Comparison of ENCODE assay signal across 1 cellular context in the genomic region with DNA sequence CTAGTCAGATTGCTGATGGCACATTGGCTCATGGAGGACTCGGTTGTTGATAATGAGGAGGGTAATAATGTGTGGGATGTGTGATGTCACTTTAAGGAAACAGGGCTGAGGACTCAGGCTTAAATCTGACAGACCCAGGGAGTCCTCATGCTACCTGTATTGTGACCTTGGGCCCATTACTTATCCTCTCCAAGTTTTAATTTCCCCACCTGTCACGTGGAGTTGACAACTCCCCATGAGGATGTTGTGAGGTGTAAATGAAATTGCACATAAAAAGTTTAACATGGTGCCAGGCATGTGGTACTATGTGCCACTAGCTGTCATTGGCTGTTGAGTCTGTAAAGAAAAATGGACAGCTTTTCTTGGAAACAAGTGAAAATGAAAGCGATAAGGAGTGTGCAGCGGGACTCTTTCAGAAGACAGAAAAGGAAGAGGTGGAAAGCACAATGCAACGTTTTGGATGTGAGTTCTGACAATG.
TF ChIP-seq lines count a peak whose summit lies in the region.

No MANE protein-coding gene starts in this region.

TF ChIP-seq in HepG2, 621 proteins besides CTCF, POLR2A, EP300 and RAD21 (continued from another document):
- 0 out of 2 replicates have a peak, but pooled peaks have one; percentile 8 for TF ChIP-seq CREB1 (IDR thresholded peaks at IDR 0.05)
- no peak for TF ChIP-seq CREB1 (CRISPR knock-in tag; IDR thresholded peaks at IDR 0.05)
- no peak for TF ChIP-seq SMAD3 (CRISPR knock-in tag; IDR thresholded peaks at IDR 0.05)
TF ChIP-seq in HepG2: peak in this region for 2.
